ENCODE assay signal across 8 cellular contexts in genomic region chr10:12902135-12902572, GRCh38.
DNase-seq lines count a peak whose midpoint lies in the region; ATAC-seq and TF ChIP-seq lines count a peak whose summit lies in the region.

No MANE protein-coding gene starts in this region.

- H3K79me2 ChIP-seq in GM23248 (ENCODE audit: insufficient read depth) = no peaks in the 10 kb centered on the region

- H3F3A ChIP-seq in GM23248 (ENCODE audit: insufficient read depth) = no peaks in the 10 kb centered on the region

- in situ Hi-C loops in GM23248 (cut with MboI) = no loop called here

- peaks cover 3 to 5% (median 4%) of the 10 kb centered on the region in 3 donors for H3K27me3 Mint-ChIP-seq in CD14-positive monocyte (ENCODE audit: low read depth in 3 of 3)

- no peak overlapping the region for H3K9ac ChIP-seq in GM23248

- WGBS in GM23248 (ENCODE audit: low coverage in 1 of 2, low lambda C conversion rate in 2 of 2, missing lambda C conversion rate in 2 of 2), 2 experiments = 36 to 46% methylated on average over 2 of the region's 2 CpGs
- 12% methylated on average over 2 of the region's 2 CpGs for WGBS in prostate gland
- WGBS in aorta, 2 donors = 30 to 33% methylated on average over 2 of the region's 2 CpGs

- no peak overlapping the region for H3K4me2 ChIP-seq in GM23248 (ENCODE audit: unreplicated experiment)

- H3K4me3 Mint-ChIP-seq in CD14-positive monocyte = no peak overlapping the region

- no peaks in the 10 kb centered on the region for H4K20me1 ChIP-seq in GM23248 (ENCODE audit: insufficient read depth)

- H3K36me3 Mint-ChIP-seq in CD14-positive monocyte = no peaks in the 10 kb centered on the region

- H3K27ac ChIP-seq in GM23248 (no peak overlapping the region), prostate gland (no peak overlapping the region), aorta (ENCODE audit: low read depth in 1 of 2, low read length in 2 of 2) (no peak overlapping the region)

- DNase-seq in CD14-positive monocyte (ENCODE audit: low spot score) = no peak
- DNase-seq in GM23248 = peak; percentile 64
- DNase-seq in NCI-H774 (lab: John Stamatoyannopoulos, UW) = peak; percentile 7
- peak; percentile 17 for DNase-seq in activated T-cell treated with anti-CD3 and anti-CD28 coated beads for 4 hours
- peak; percentile 17 to 66 for DNase-seq in foreskin fibroblast
- DNase-seq in prostate gland (ENCODE audit: low spot score) = peak; percentile 65
- DNase-seq in aorta = no peak

- TF ChIP-seq CTCF in CD14-positive monocyte (IDR thresholded peaks at IDR 0.05) (peak; percentile 75), foreskin fibroblast (IDR thresholded peaks at IDR 0.05; ENCODE audit: low read depth, low read length) (peak; percentile 69), prostate gland (IDR thresholded peaks at IDR 0.05) (peak; percentile 79 to 91 (median 82))

- no peaks in the 10 kb centered on the region for H3K36me3 ChIP-seq in GM23248 (ENCODE audit: low read depth)
- no peaks in the 10 kb centered on the region for H3K36me3 ChIP-seq in prostate gland
- H3K36me3 ChIP-seq in aorta (ENCODE audit: control insufficient read depth in 1 of 2, insufficient read depth in 2 of 2, low read length in 1 of 2) = no peaks in the 10 kb centered on the region

- H3K9me2 ChIP-seq in GM23248 (ENCODE audit: insufficient read depth) = no peaks in the 10 kb centered on the region

- peaks cover 0 to 1% (median 0%) of the 10 kb centered on the region in 7 donors for H3K9me3 Mint-ChIP-seq in CD14-positive monocyte

- no peak for ATAC-seq in GM21619 (IDR thresholded peaks at IDR 0.05; ENCODE audit: unreplicated experiment)
- ATAC-seq in aorta (ENCODE audit: low FRiP score) = no peak

- intact Hi-C loops in CD14-positive monocyte (cut with micrococcal nuclease) = no loop called here
- intact Hi-C loops in prostate gland (cut with DNase I) = loop anchor here (5.0 kb wide), 2 partner anchors 120 to 640 kb away; no protein-coding TSS in a partner anchor
- intact Hi-C loops in aorta (cut with DNase I) = loop anchor here (5.0 to 10.0 kb wide), 4 partner anchors 63 to 180 kb away; no protein-coding TSS in a partner anchor

- no peak overlapping the region for H3K27ac Mint-ChIP-seq in CD14-positive monocyte

- H3K27me3 ChIP-seq in GM23248 (replicated peaks; ENCODE audit: insufficient read depth) (no peaks in the 10 kb centered on the region; the same call in 1 of the 2 replicates), prostate gland (replicated peaks; ENCODE audit: insufficient read depth) (no peaks in the 10 kb centered on the region), aorta (ENCODE audit: control insufficient read depth in 1 of 2, insufficient read depth in 2 of 2, low read length in 1 of 2) (no peaks in the 10 kb centered on the region)

- H2AFZ ChIP-seq in GM23248 = no peak overlapping the region

- H3K4me1 ChIP-seq in GM23248 (ENCODE audit: insufficient read depth) = no peaks in the 10 kb centered on the region
- H3K4me1 ChIP-seq in prostate gland (replicated peaks) = peaks cover 4% of the 10 kb centered on the region
- no peaks in the 10 kb centered on the region for H3K4me1 ChIP-seq in aorta (ENCODE audit: control insufficient read depth in 1 of 2, insufficient read depth in 2 of 2, low read length in 2 of 2)

- no peaks in the 10 kb centered on the region for H3K9me3 ChIP-seq in GM23248 (ENCODE audit: low read depth)
- no peaks in the 10 kb centered on the region for H3K9me3 ChIP-seq in prostate gland
- H3K9me3 ChIP-seq in aorta (ENCODE audit: control insufficient read depth, low read length) = no peaks in the 10 kb centered on the region

- H3K4me3 ChIP-seq in GM23248 = no peak overlapping the region
- no peak overlapping the region for H3K4me3 ChIP-seq in foreskin fibroblast (ENCODE audit: low read depth in 1 of 2, low read length in 2 of 2)
- H3K4me3 ChIP-seq in prostate gland = no peak overlapping the region
- H3K4me3 ChIP-seq in aorta (ENCODE audit: low read length in 2 of 2) = no peak overlapping the region

- TF ChIP-seq POLR2A in prostate gland (IDR thresholded peaks at IDR 0.05) = no peak

- H3K4me1 Mint-ChIP-seq in CD14-positive monocyte = no peaks in the 10 kb centered on the region

Comparison
In these comparisons a context has a peak if more than half of its experiments do, and no peak if none do; other contexts are left out.
1. DNase-seq: peak in GM23248 (single experiment), NCI-H774 (single experiment), activated T-cell treated with anti-CD3 and anti-CD28 coated beads for 4 hours (single experiment), foreskin fibroblast (2 of 2) and prostate gland (single experiment); none in CD14-positive monocyte (single experiment) and aorta (0 of 2).
2. intact Hi-C loops: an anchor here in prostate gland (5.0 kb wide) and aorta (5.0 to 10.0 kb wide); none called in CD14-positive monocyte.
3. Peak in every context shown above with its lines, with median percentiles within 50 percentile points of each other: CTCF ChIP-seq.